In the genomic region with DNA sequence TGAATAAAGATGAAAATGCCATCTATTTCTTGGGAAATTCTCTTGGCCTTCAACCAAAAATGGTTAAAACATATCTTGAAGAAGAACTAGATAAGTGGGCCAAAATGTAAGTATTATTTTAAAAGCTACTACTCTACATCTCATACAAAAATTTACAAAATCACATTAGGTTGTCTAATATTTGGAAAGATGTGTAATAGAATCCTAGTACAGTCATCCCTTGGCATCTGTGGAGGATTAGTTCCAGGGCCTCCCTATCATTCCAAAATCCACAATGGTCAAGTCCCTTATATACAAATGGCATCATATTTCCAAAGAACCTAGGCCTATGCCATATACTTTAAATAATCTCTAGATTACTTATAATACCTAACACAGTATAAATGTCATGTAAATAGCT, we compare ENCODE assay signal across 1 cellular context.
TF ChIP-seq lines count a peak whose summit lies in the region.

No MANE protein-coding gene starts in this region.

TF ChIP-seq in IMR-90, 13 proteins besides CTCF, POLR2A, EP300 and RAD21 (continued from another document):
- TF ChIP-seq, protein P1, sequence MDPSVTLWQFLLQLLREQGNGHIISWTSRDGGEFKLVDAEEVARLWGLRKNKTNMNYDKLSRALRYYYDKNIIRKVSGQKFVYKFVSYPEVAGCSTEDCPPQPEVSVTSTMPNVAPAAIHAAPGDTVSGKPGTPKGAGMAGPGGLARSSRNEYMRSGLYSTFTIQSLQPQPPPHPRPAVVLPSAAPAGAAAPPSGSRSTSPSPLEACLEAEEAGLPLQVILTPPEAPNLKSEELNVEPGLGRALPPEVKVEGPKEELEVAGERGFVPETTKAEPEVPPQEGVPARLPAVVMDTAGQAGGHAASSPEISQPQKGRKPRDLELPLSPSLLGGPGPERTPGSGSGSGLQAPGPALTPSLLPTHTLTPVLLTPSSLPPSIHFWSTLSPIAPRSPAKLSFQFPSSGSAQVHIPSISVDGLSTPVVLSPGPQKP (IDR thresholded peaks at IDR 0.05; ENCODE audit: borderline replicate concordance, low read depth, low read length): no peak
- TF ChIP-seq RFX5 (IDR thresholded peaks at IDR 0.05; ENCODE audit: low read depth, low read length) (no peak), CEBPB (IDR thresholded peaks at IDR 0.05; ENCODE audit: low read depth, low read length) (no peak), CHD1 (IDR thresholded peaks at IDR 0.05; ENCODE audit: low read depth, low read length) (no peak), SMC3 (IDR thresholded peaks at IDR 0.05; ENCODE audit: low read depth, low read length) (no peak)
